Comparison of ENCODE assay signal across 20 cellular contexts in the genomic region with DNA sequence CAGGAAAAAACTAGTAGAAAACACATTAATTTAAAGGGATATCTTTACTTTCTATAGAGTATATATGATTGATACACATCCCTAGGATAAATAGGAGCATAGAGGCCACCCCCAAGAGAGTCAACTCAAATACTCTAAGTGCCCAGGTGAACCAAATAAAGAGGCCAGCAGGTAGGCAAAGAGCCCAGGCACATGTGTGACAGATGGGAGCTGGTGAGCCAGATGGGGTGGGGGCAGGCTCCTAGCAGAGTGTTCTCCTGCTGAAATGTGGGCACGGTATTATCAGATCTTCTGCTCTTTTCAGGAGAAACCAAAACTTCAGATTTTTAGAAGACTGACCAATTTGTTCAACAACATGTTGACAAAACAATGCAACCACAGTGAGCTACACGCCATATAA.
DNase-seq lines count a peak whose midpoint lies in the region; ATAC-seq lines count a peak whose summit lies in the region.
"Had no signal": no experiment of that assay in that cellular context is flagged by ENCODE, and none has a peak within 500 bp of the region (broad histone marks: within the 10 kb centered on the region; RNA-seq: fewer than 3 reads in every experiment).

No MANE protein-coding gene starts in this region.

- H3K9me3 Mint-ChIP-seq in stimulated activated memory B cell treated with anti-CD40 and anti-IgM and Interleukin-4, amounts not matched to agents 10 μg/mL and 1 μg/mL and 100 μg/mL, for 72 hours: no peaks in the 10 kb centered on the region
- H3K9me3 Mint-ChIP-seq: CD4-positive, alpha-beta memory T cell; GM23338; H9 had no signal

- peak; percentile 55 to 62 for DNase-seq in NCI-H524 (lab: John Stamatoyannopoulos, UW)
- DNase-seq in NCI-H524 treated with DMSO at 0.1 percent for 48 hours (lab: John Stamatoyannopoulos, UW): no peak
- DNase-seq in D341Med (ENCODE audit: low spot score): peak; percentile 12
- peak; percentile 85 for DNase-seq in NCI-H2171 treated with DMSO at 0.1 percent for 48 hours (lab: John Stamatoyannopoulos, UW)
- no peak for DNase-seq in LoVo (ENCODE audit: low spot score)
- DNase-seq: 8988T; ACHN; C1 segment of cervical spinal cord; Calu3; CD4-positive, alpha-beta memory T cell; COR-L47; DMS53; DMS79 treated with DMSO at 0.1 percent for 48 hours; GF-D8; H9 had no signal

- H3K4me1 Mint-ChIP-seq in stimulated activated memory B cell treated with anti-CD40 and anti-IgM and Interleukin-4, amounts not matched to agents 10 μg/mL and 1 μg/mL and 100 μg/mL, for 72 hours: no peaks in the 10 kb centered on the region
- H3K4me1 Mint-ChIP-seq: CD4-positive, alpha-beta memory T cell; GM23338; H9 had no signal

- peak; percentile 50 for ATAC-seq in stimulated activated memory B cell treated with anti-CD40 and anti-IgM and Interleukin-4, amounts not matched to agents 10 μg/mL and 1 μg/mL and 100 μg/mL, for 72 hours
- ATAC-seq in HG02571 (IDR thresholded peaks at IDR 0.05; ENCODE audit: unreplicated experiment): no peak
- ATAC-seq: A549, GM23338, HCT116 had no signal

- H3K27me3 Mint-ChIP-seq in stimulated activated memory B cell treated with anti-CD40 and anti-IgM and Interleukin-4, amounts not matched to agents 10 μg/mL and 1 μg/mL and 100 μg/mL, for 72 hours: no peaks in the 10 kb centered on the region
- H3K27me3 Mint-ChIP-seq: CD4-positive, alpha-beta memory T cell had no signal

- H3K4me3 Mint-ChIP-seq in stimulated activated memory B cell treated with anti-CD40 and anti-IgM and Interleukin-4, amounts not matched to agents 10 μg/mL and 1 μg/mL and 100 μg/mL, for 72 hours: no peak overlapping the region
- H3K4me3 Mint-ChIP-seq: CD4-positive, alpha-beta memory T cell; GM23338; H9 had no signal

- no peak overlapping the region for H3K27ac Mint-ChIP-seq in stimulated activated memory B cell treated with anti-CD40 and anti-IgM and Interleukin-4, amounts not matched to agents 10 μg/mL and 1 μg/mL and 100 μg/mL, for 72 hours
- H3K27ac Mint-ChIP-seq: CD4-positive, alpha-beta memory T cell; GM23338; H9 had no signal

- H3K36me3 Mint-ChIP-seq in stimulated activated memory B cell treated with anti-CD40 and anti-IgM and Interleukin-4, amounts not matched to agents 10 μg/mL and 1 μg/mL and 100 μg/mL, for 72 hours: no peaks in the 10 kb centered on the region
- H3K36me3 Mint-ChIP-seq: CD4-positive, alpha-beta memory T cell had no signal

Comparison
In these comparisons a context has a peak if more than half of its experiments do, and no peak if none do; other contexts are left out.
1. DNase-seq: peak in NCI-H524 (2 of 2), D341Med (single experiment) and NCI-H2171 treated with DMSO at 0.1 percent for 48 hours (single experiment); none in NCI-H524 treated with DMSO at 0.1 percent for 48 hours (single experiment) and LoVo (single experiment).